8 cellular contexts compared by ENCODE assay signal in the genomic region with DNA sequence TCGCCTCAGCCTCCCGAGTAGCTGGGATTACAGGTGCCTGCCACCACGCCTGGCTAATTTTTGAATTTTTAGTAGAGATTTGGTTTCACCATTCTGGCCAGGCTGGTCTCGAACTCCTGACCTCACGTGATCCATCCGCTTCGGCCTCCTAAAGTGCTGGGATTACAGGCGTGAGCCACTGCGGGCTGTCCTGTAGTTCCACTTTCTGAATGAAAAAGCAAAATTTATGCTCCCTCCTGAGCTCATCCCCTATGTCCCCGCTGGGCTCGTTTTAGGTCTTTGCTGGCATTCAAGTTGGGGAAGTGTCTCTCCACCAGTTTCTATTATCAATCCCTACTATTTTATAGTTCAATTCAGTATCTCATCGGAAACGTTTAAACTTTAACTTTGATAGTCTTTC. TPM values are rescaled to one million over a fixed set of nuclear protein-coding genes. Genes with fewer than 3 reads are reported as not detected.
DNase-seq lines count a peak whose midpoint lies in the region; ATAC-seq lines count a peak whose summit lies in the region.

No MANE protein-coding gene starts in this region.

- H3K9me3 Mint-ChIP-seq in activated CD8-positive, alpha-beta memory T cell treated with anti-CD3 and anti-CD28 coated beads, Interleukin-2, amount 10 ng/mL, durations not matched to agents 7 days and 5 days (ENCODE audit: low read depth) = no peaks in the 10 kb centered on the region
- H3K9me3 Mint-ChIP-seq in activated CD4-positive, alpha-beta memory T cell treated with anti-CD3 and anti-CD28 coated beads for 36 hours = no peaks in the 10 kb centered on the region

- POLR2A ChIA-PET in activated CD4-positive, alpha-beta memory T cell treated with anti-CD3 and anti-CD28 coated beads for 36 hours (lab: Charles Lee) = no interaction called here

- no peak for DNase-seq in activated CD8-positive, alpha-beta memory T cell treated with anti-CD3 and anti-CD28 coated beads, Interleukin-2, amount 10 ng/mL, durations not matched to agents 7 days and 5 days
- no peak for DNase-seq in activated CD8-positive, alpha-beta memory T cell treated with anti-CD3 and anti-CD28 coated beads, Interleukin-2, amount 50 U/mL, for 48 hours
- peak; percentile 12 for DNase-seq in activated CD4-positive, alpha-beta memory T cell treated with anti-CD3 and anti-CD28 coated beads for 36 hours
- DNase-seq in ureter (ENCODE audit: low spot score) (no peak), NCI-H128 (lab: John Stamatoyannopoulos, UW; ENCODE audit: unreplicated experiment) (no peak)

- H3K4me1 Mint-ChIP-seq in activated CD8-positive, alpha-beta memory T cell treated with anti-CD3 and anti-CD28 coated beads, Interleukin-2, amount 10 ng/mL, durations not matched to agents 7 days and 5 days = peaks cover 5% of the 10 kb centered on the region
- H3K4me1 Mint-ChIP-seq in activated CD4-positive, alpha-beta memory T cell treated with anti-CD3 and anti-CD28 coated beads for 36 hours (ENCODE audit: low read depth) = peaks cover 7% of the 10 kb centered on the region

- peak overlapping the region in 1 of 2 donors; percentile 72 for H3K9ac ChIP-seq in stomach smooth muscle (ENCODE audit: low read length in 2 of 2)

- peak overlapping the region; percentile 65 for H3K4me3 Mint-ChIP-seq in activated CD8-positive, alpha-beta memory T cell treated with anti-CD3 and anti-CD28 coated beads, Interleukin-2, amount 10 ng/mL, durations not matched to agents 7 days and 5 days
- peak overlapping the region; percentile 55 for H3K4me3 Mint-ChIP-seq in activated CD4-positive, alpha-beta memory T cell treated with anti-CD3 and anti-CD28 coated beads for 36 hours

- ATAC-seq in activated CD8-positive, alpha-beta memory T cell treated with anti-CD3 and anti-CD28 coated beads, Interleukin-2, amount 10 ng/mL, durations not matched to agents 7 days and 5 days = peak; percentile 28
- no peak for ATAC-seq in GM18858 (IDR thresholded peaks at IDR 0.05; ENCODE audit: unreplicated experiment)

- H3K27ac ChIP-seq in layer of hippocampus (ENCODE audit: low read depth, low read length) = peak overlapping the region; percentile 81
- H3K27ac ChIP-seq in stomach smooth muscle (ENCODE audit: low read length) = no peak overlapping the region

- H3K27me3 Mint-ChIP-seq in activated CD8-positive, alpha-beta memory T cell treated with anti-CD3 and anti-CD28 coated beads, Interleukin-2, amount 10 ng/mL, durations not matched to agents 7 days and 5 days = peaks cover 16% of the 10 kb centered on the region
- H3K27me3 Mint-ChIP-seq in activated CD4-positive, alpha-beta memory T cell treated with anti-CD3 and anti-CD28 coated beads for 36 hours = peaks cover 3% of the 10 kb centered on the region

- H3K27ac Mint-ChIP-seq in activated CD8-positive, alpha-beta memory T cell treated with anti-CD3 and anti-CD28 coated beads, Interleukin-2, amount 10 ng/mL, durations not matched to agents 7 days and 5 days = no peak overlapping the region
- peak overlapping the region; percentile 34 for H3K27ac Mint-ChIP-seq in activated CD4-positive, alpha-beta memory T cell treated with anti-CD3 and anti-CD28 coated beads for 36 hours

- H3K9me3 ChIP-seq in stomach smooth muscle (ENCODE audit: control insufficient read depth in 2 of 2, low read length in 2 of 2) = no peaks in the 10 kb centered on the region

- H3K36me3 Mint-ChIP-seq in activated CD8-positive, alpha-beta memory T cell treated with anti-CD3 and anti-CD28 coated beads, Interleukin-2, amount 10 ng/mL, durations not matched to agents 7 days and 5 days = no peaks in the 10 kb centered on the region
- H3K36me3 Mint-ChIP-seq in activated CD4-positive, alpha-beta memory T cell treated with anti-CD3 and anti-CD28 coated beads for 36 hours = no peaks in the 10 kb centered on the region

- intact Hi-C loops in activated CD4-positive, alpha-beta memory T cell treated with anti-CD3 and anti-CD28 coated beads for 36 hours (cut with micrococcal nuclease) = loop anchor here (1.0 to 5.0 kb wide), 6 partner anchors 41 to 460 kb away; partner anchors contain the start of genes ACOT2, ACOT4 and RIOX1

- H3K27me3 ChIP-seq in layer of hippocampus (ENCODE audit: control insufficient read depth, insufficient read depth, low read length) = no peaks in the 10 kb centered on the region
- no peaks in the 10 kb centered on the region for H3K27me3 ChIP-seq in stomach smooth muscle (ENCODE audit: control insufficient read depth in 1 of 2, insufficient read depth in 2 of 2, low read length in 2 of 2)

- CTCF ChIA-PET in activated CD8-positive, alpha-beta memory T cell treated with anti-CD3 and anti-CD28 coated beads, Interleukin-2, amount 10 ng/mL, durations not matched to agents 7 days and 5 days (lab: Charles Lee) = interaction anchor here (0.6 to 2.8 kb wide), 23 partner anchors 8 to 461 kb away, joined by 3 to 42 read pairs (median 5); partner anchors contain the start of genes ACOT6, DNAL1, PNMA1 and RIOX1
- CTCF ChIA-PET in activated CD4-positive, alpha-beta memory T cell treated with anti-CD3 and anti-CD28 coated beads for 36 hours (lab: Charles Lee) = interaction anchor here (0.6 to 7.6 kb wide), 16 partner anchors 13 to 338 kb away, joined by 3 to 100 read pairs (median 4); partner anchors contain the start of genes ACOT2 and ACOT6

- H3K36me3 ChIP-seq in stomach smooth muscle (ENCODE audit: control insufficient read depth in 2 of 2, insufficient read depth in 2 of 2, low read length in 2 of 2) = no peaks in the 10 kb centered on the region

- peak overlapping the region; percentile 48 to 74 for H3K4me3 ChIP-seq in stomach smooth muscle (ENCODE audit: low read length in 2 of 2)

- H3K4me1 ChIP-seq in stomach smooth muscle (ENCODE audit: control insufficient read depth, insufficient read depth, low read length) = peaks cover 10% of the 10 kb centered on the region

RNA-seq across cellular contexts. Expression of gene DNAL1, which starts 11.7 kb away (rescaled TPM):
- 1 to 10 TPM; 8.8 to 9.1 TPM for total RNA-seq in activated CD8-positive, alpha-beta memory T cell treated with anti-CD3 and anti-CD28 coated beads, Interleukin-2, amount 10 ng/mL, durations not matched to agents 7 days and 5 days
- 1 to 10 TPM; 4.1 to 6.2 TPM for total RNA-seq in activated CD4-positive, alpha-beta memory T cell treated with anti-CD3 and anti-CD28 coated beads for 36 hours
- 14.9 TPM for total RNA-seq in ureter

RNA-seq across cellular contexts. Expression of gene ACOT6, which starts 20.8 kb away (rescaled TPM):
- not detected for total RNA-seq in activated CD8-positive, alpha-beta memory T cell treated with anti-CD3 and anti-CD28 coated beads, Interleukin-2, amount 10 ng/mL, durations not matched to agents 7 days and 5 days
- total RNA-seq in activated CD4-positive, alpha-beta memory T cell treated with anti-CD3 and anti-CD28 coated beads for 36 hours = not detected
- not detected for total RNA-seq in ureter

RNA-seq across cellular contexts. Expression of gene ACOT4, which starts 41.4 kb away (rescaled TPM):
- total RNA-seq in activated CD8-positive, alpha-beta memory T cell treated with anti-CD3 and anti-CD28 coated beads, Interleukin-2, amount 10 ng/mL, durations not matched to agents 7 days and 5 days = 1 to 10 TPM; 1.5 to 2.1 TPM
- 1 to 10 TPM; 3.2 to 3.3 TPM for total RNA-seq in activated CD4-positive, alpha-beta memory T cell treated with anti-CD3 and anti-CD28 coated beads for 36 hours
- total RNA-seq in ureter = 4.7 TPM
